1 cellular context compared by ENCODE assay signal in genomic region chr14:73829526-73830431, GRCh38.
TF ChIP-seq lines count a peak whose summit lies in the region.

No MANE protein-coding gene starts in this region.

TF ChIP-seq in K562, 482 proteins besides CTCF, POLR2A, EP300 and RAD21 (continued from another document):
- TF ChIP-seq REST (CRISPR knock-in tag; IDR thresholded peaks at IDR 0.05; ENCODE audit: low read depth) (no peak), HNRNPLL (IDR thresholded peaks at IDR 0.05; ENCODE audit: low read depth, low read length, poor library complexity, severe bottlenecking) (no peak), CXXC5 (CRISPR knock-in tag; IDR thresholded peaks at IDR 0.05) (0 out of 2 replicates have a peak, but pooled peaks have one; percentile 19), GATAD2A (IDR thresholded peaks at IDR 0.05) (no peak), XRCC4 (IDR thresholded peaks at IDR 0.05; ENCODE audit: extremely low read depth, insufficient read depth, insufficient read length) (no peak), ASH1L (IDR thresholded peaks at IDR 0.05; ENCODE audit: borderline replicate concordance, low read depth, partially characterized antibody) (no peak), NFYB (IDR thresholded peaks at IDR 0.05; ENCODE audit: extremely low read depth, insufficient read length) (no peak), MYC (IDR thresholded peaks at IDR 0.05; ENCODE audit: low read depth, low read length) (no peak), MYC (CRISPR knock-in tag; IDR thresholded peaks at IDR 0.05; ENCODE audit: borderline replicate concordance, low read depth) (no peak), NFATC3 (IDR thresholded peaks at IDR 0.05) (no peak), ZNF444 (CRISPR knock-in tag; IDR thresholded peaks at IDR 0.05) (no peak), CEBPB (tag; IDR thresholded peaks at IDR 0.05) (no peak), XRCC3 (IDR thresholded peaks at IDR 0.05) (no peak), SNAPC5 (CRISPR knock-in tag; IDR thresholded peaks at IDR 0.05) (no peak), SREBF1 (IDR thresholded peaks at IDR 0.05; ENCODE audit: borderline replicate concordance, low read depth, low read length) (no peak), ETV1 (tag; conservative IDR thresholded peaks at IDR 0.05; ENCODE audit: low read depth) (no peak), ZNF764 (CRISPR knock-in tag; IDR thresholded peaks at IDR 0.05; ENCODE audit: low read depth) (no peak), ETS2 (tag; IDR thresholded peaks at IDR 0.05; ENCODE audit: borderline replicate concordance, poor library complexity, severe bottlenecking) (no peak), HES1 (IDR thresholded peaks at IDR 0.05; ENCODE audit: low read depth) (no peak), ELK3 (CRISPR knock-in tag; IDR thresholded peaks at IDR 0.05) (no peak), RBBP5 (IDR thresholded peaks at IDR 0.05; ENCODE audit: borderline replicate concordance, insufficient read depth, low read length, poor library complexity, severe bottlenecking) (no peak), STAT5A (IDR thresholded peaks at IDR 0.05; ENCODE audit: borderline replicate concordance, low read length) (peak; percentile 47; the same call in 1 of the 2 replicates), DPF2 (IDR thresholded peaks at IDR 0.05) (peak; percentile 48; the same call in 1 of the 2 replicates), SMAD2 (IDR thresholded peaks at IDR 0.05; ENCODE audit: low read depth, low read length) (no peak), CHD1 (IDR thresholded peaks at IDR 0.05; ENCODE audit: low read length) (no peak), JUN (IDR thresholded peaks at IDR 0.05; ENCODE audit: borderline replicate concordance, low read depth, low read length) (peak; percentile 80; the same call in 1 of the 2 replicates), JUN (CRISPR knock-in tag; IDR thresholded peaks at IDR 0.05; ENCODE audit: borderline replicate concordance) (no peak), SMAD3 (CRISPR knock-in tag; conservative IDR thresholded peaks at IDR 0.05) (no peak), SMARCA4 (IDR thresholded peaks at IDR 0.05) (peak; percentile 47; the same call in 1 of the 2 replicates)
